In genomic region chr12:42002563-42002962, GRCh38 we compare ENCODE assay signal across 23 cellular contexts.
"Had no signal": no experiment of that assay in that cellular context is flagged by ENCODE, and none has a peak within 500 bp of the region (broad histone marks: within the 10 kb centered on the region; RNA-seq: fewer than 3 reads in every experiment).

No MANE protein-coding gene starts in this region.

- ATAC-seq: activated CD4-positive, CD25-positive, alpha-beta regulatory T cell treated with anti-CD3 and anti-CD28 coated beads, Interleukin-2, amount 50 U/mL, for 24 hours; activated naive CD8-positive, alpha-beta T cell treated with anti-CD3 and anti-CD28 coated beads, Interleukin-2, amount 50 U/mL, for 24 hours; activated T-cell treated with anti-CD3 and anti-CD28 coated beads, Interleukin-2, amount 50 U/mL, for 4 hours; Panc1; WTC11 had no signal

- DNase-seq: activated CD4-positive, alpha-beta memory T cell treated with anti-CD3 and anti-CD28 coated beads for 36 hours; activated CD4-positive, alpha-beta T cell treated with anti-CD3 and anti-CD28 coated beads for 4 hours; activated CD4-positive, alpha-beta T cell treated with anti-CD3 and anti-CD28 coated beads, Interleukin-2, amount 50 U/mL, for 1 hour; activated CD8-positive, alpha-beta memory T cell treated with anti-CD3 and anti-CD28 coated beads, Interleukin-2, amount 50 U/mL, for 4 hours; activated gamma-delta T cell treated with Interleukin-2 at 50 U/mL for 16 hours; activated naive CD4-positive, alpha-beta T cell treated with anti-CD3 and anti-CD28 coated beads for 36 hours; activated naive CD8-positive, alpha-beta T cell treated with anti-CD3 and anti-CD28 coated beads, Interleukin-2, amount 50 U/mL, for 24 hours; activated T-cell treated with anti-CD3 and anti-CD28 coated beads for 4 hours; activated T-cell treated with anti-CD3 and anti-CD28 coated beads, Interleukin-2, amount 50 U/mL, for 4 hours; anterior cingulate cortex; cerebellar nuclear complex; MM.1S; MV-4-11; NCI-H1092; NCI-H1694 treated with DMSO at 0.1 percent for 48 hours; NCI-H2029; NCI-H345; NCI-H524 treated with DMSO at 0.1 percent for 48 hours; SHP77; SJCRH30 had no signal
